In the genomic region with DNA sequence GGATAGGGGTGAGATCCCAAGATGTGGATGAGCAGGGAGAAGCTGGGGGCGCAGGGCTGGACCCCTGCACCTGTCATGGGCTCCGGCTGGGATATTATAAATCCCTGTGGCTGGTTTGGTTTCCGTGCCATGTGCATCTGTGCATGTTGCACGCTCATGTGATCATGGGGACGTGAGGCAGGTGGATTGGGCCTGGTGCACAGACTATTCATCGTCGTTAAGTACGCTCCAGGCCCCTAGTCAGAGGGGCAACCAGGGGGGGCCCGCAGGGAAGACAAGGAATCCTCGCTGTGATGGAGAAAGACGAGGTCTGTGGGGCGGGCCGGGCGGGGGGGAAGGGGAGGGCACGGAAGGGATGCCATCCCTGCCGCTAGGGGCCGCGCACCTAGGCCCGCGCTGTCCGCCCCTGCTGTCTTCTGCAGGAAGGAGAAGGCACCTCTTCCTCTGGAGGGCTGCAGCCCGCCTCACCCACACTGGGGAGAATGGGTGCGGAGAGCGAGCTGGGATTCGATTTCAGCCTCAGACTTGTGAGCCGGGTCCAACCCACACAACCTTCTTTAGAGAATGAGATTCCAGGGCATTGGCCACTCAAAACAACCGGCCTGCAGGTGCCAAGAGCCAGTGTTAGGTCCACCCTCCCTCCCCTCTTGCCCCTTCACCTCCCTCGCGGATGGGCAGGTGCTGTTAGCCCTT, we compare ENCODE assay signal across 8 cellular contexts. TPM values are rescaled to one million over a fixed set of nuclear protein-coding genes. Genes with fewer than 3 reads are reported as not detected.
DNase-seq lines count a peak whose midpoint lies in the region; ATAC-seq and TF ChIP-seq lines count a peak whose summit lies in the region.

No MANE protein-coding gene starts in this region.

- H3K36me3 ChIP-seq in SJSA1, result peaks cover 21% of the 10 kb centered on the region

- H3K27ac ChIP-seq in SJSA1, result no peak overlapping the region

- no peak for ATAC-seq in HG03571 (IDR thresholded peaks at IDR 0.05; ENCODE audit: unreplicated experiment)

- no peak for TF ChIP-seq CTCF in epithelial cell of esophagus (IDR thresholded peaks at IDR 0.05; ENCODE audit: insufficient read depth, low read depth, low read length, missing control alignments)

- peak overlapping the region; percentile 87 for H3K4me3 ChIP-seq in SJSA1
- H3K4me3 ChIP-seq in epithelial cell of esophagus (ENCODE audit: low read length), result no peak overlapping the region

- peak; percentile 30 to 57 for DNase-seq in NCI-H524 (lab: John Stamatoyannopoulos, UW)
- DNase-seq in NCI-H524 treated with DMSO at 0.1 percent for 48 hours (lab: John Stamatoyannopoulos, UW), result no peak
- DNase-seq in SJSA1 (ENCODE audit: low read depth in 1 of 2, low spot score in 2 of 2), result no peak
- DNase-seq in epithelial cell of esophagus (ENCODE audit: low read depth), result peak; percentile 14
- DNase-seq in posterior vena cava (ENCODE audit: low spot score), result peak; percentile 76
- no peak for DNase-seq in occipital lobe (lab: John Stamatoyannopoulos, UW)
- DNase-seq in NCI-H774 (lab: John Stamatoyannopoulos, UW), result no peak

- no peaks in the 10 kb centered on the region for H3K9me3 ChIP-seq in SJSA1 (replicated peaks)

- no peaks in the 10 kb centered on the region for H3K27me3 ChIP-seq in SJSA1 (replicated peaks)

- H3K4me1 ChIP-seq in SJSA1 (replicated peaks), result peaks cover 26% of the 10 kb centered on the region

- intact Hi-C loops in posterior vena cava (cut with DNase I), result no loop called here

RNA-seq across cellular contexts. Expression of gene LRP8, which starts 0.8 kb away (rescaled TPM):
- 15.6 and 16.2 TPM in 2 replicates for total RNA-seq in SJSA1 (2014; rRNA removed; shearing (Covaris generic))
- 1 to 10 TPM; 5.7 to 7.2 TPM for total RNA-seq in posterior vena cava
- 86.6 TPM for total RNA-seq in occipital lobe

Comparison
In these comparisons a context has a peak if more than half of its experiments do, and no peak if none do; other contexts are left out.
1. DNase-seq: peak in NCI-H524 (2 of 2), epithelial cell of esophagus (single experiment) and posterior vena cava (single experiment); none in NCI-H524 treated with DMSO at 0.1 percent for 48 hours (single experiment), SJSA1 (0 of 2), occipital lobe (single experiment) and NCI-H774 (single experiment).